10 cellular contexts compared by ENCODE assay signal in genomic region chr3:33977227-33977626, GRCh38.
"Had no signal": no experiment of that assay in that cellular context is flagged by ENCODE, and none has a peak within 500 bp of the region (broad histone marks: within the 10 kb centered on the region; RNA-seq: fewer than 3 reads in every experiment).

No MANE protein-coding gene starts in this region.

- H3K4me3 ChIP-seq: GM23248, GM23338, HAP-1 had no signal

- H3K9me3 Mint-ChIP-seq: GM23338, HFFc6 had no signal

- ATAC-seq: GM23338, HCT116 had no signal

- H3K36me3 ChIP-seq: HAP-1 had no signal

- H3K9ac ChIP-seq: GM23248 had no signal

- DNase-seq: GM23248, GOT3, H7, HCEC 1CT, HFFc6 had no signal

- H2AFZ ChIP-seq: GM23248, GM23338 had no signal

- H3K4me2 ChIP-seq: GM23338 had no signal

- H3K4me3 Mint-ChIP-seq: GM23338, HFFc6 had no signal

- H3K4me1 Mint-ChIP-seq: GM23338 had no signal

- H3K4me1 ChIP-seq: HAP-1 had no signal

- H3K27ac ChIP-seq: GM23248 had no signal

- FAIRE-seq: H1, H54 had no signal

- H3K9me3 ChIP-seq: HAP-1 had no signal

- H3K27ac Mint-ChIP-seq: GM23338, HFFc6 had no signal
